23 cellular contexts compared by ENCODE assay signal in genomic region chr10:32629910-32630309, GRCh38.
"Had no signal": no experiment of that assay in that cellular context is flagged by ENCODE, and none has a peak within 500 bp of the region (broad histone marks: within the 10 kb centered on the region; RNA-seq: fewer than 3 reads in every experiment).

No MANE protein-coding gene starts in this region.

- H3K4me1 ChIP-seq: prostate gland, sigmoid colon, transverse colon had no signal

- H3K4me3 Mint-ChIP-seq: activated CD4-positive, alpha-beta T cell treated with anti-CD3 and anti-CD28 coated beads for 36 hours; activated CD8-positive, alpha-beta memory T cell treated with anti-CD3 and anti-CD28 coated beads, Interleukin-2, amount 10 ng/mL, durations not matched to agents 7 days and 5 days; activated CD8-positive, alpha-beta T cell treated with anti-CD3 and anti-CD28 coated beads, Interleukin-2, amount 10 ng/mL, durations not matched to agents 7 days and 5 days; central memory CD8-positive, alpha-beta T cell; natural killer cell; stimulated activated naive B cell treated with anti-CD40 and anti-IgM and Interleukin-4, amounts not matched to agents 10 μg/mL and 1 μg/mL and 100 μg/mL, for 72 hours; T-helper 2 cell treated with Interferon-gamma antibody and Interleukin-4, amounts not matched to agents 5 μg/mL and 100 μg/mL, for 36 hours had no signal

- H3K4me3 ChIP-seq: prostate gland, sigmoid colon, smooth muscle cell, transverse colon had no signal

- H3K27ac ChIP-seq: neutrophil, prostate gland, sigmoid colon, transverse colon had no signal

- H3K27me3 ChIP-seq: neutrophil, sigmoid colon, transverse colon had no signal

- H3K4me1 Mint-ChIP-seq: activated CD4-positive, alpha-beta T cell treated with anti-CD3 and anti-CD28 coated beads for 36 hours; activated CD8-positive, alpha-beta memory T cell treated with anti-CD3 and anti-CD28 coated beads, Interleukin-2, amount 10 ng/mL, durations not matched to agents 7 days and 5 days; central memory CD8-positive, alpha-beta T cell; natural killer cell; stimulated activated naive B cell treated with anti-CD40 and anti-IgM and Interleukin-4, amounts not matched to agents 10 μg/mL and 1 μg/mL and 100 μg/mL, for 72 hours had no signal

- H3K9me3 Mint-ChIP-seq: central memory CD8-positive, alpha-beta T cell had no signal

- H3K9me3 ChIP-seq: neutrophil, prostate gland, sigmoid colon, transverse colon had no signal

- H3K27ac Mint-ChIP-seq: activated CD4-positive, alpha-beta T cell treated with anti-CD3 and anti-CD28 coated beads for 36 hours; activated CD8-positive, alpha-beta memory T cell treated with anti-CD3 and anti-CD28 coated beads, Interleukin-2, amount 10 ng/mL, durations not matched to agents 7 days and 5 days; activated CD8-positive, alpha-beta T cell treated with anti-CD3 and anti-CD28 coated beads, Interleukin-2, amount 10 ng/mL, durations not matched to agents 7 days and 5 days; activated naive CD4-positive, alpha-beta T cell treated with anti-CD3 and anti-CD28 coated beads, Interleukin-2, amount 50 U/mL, for 72 hours; natural killer cell; stimulated activated naive B cell treated with anti-CD40 and anti-IgM and Interleukin-4, amounts not matched to agents 10 μg/mL and 1 μg/mL and 100 μg/mL, for 72 hours; T-helper 2 cell treated with Interferon-gamma antibody and Interleukin-4, amounts not matched to agents 5 μg/mL and 100 μg/mL, for 36 hours had no signal

- H3K27me3 Mint-ChIP-seq: activated CD4-positive, alpha-beta T cell treated with anti-CD3 and anti-CD28 coated beads for 36 hours; activated CD8-positive, alpha-beta memory T cell treated with anti-CD3 and anti-CD28 coated beads, Interleukin-2, amount 10 ng/mL, durations not matched to agents 7 days and 5 days; central memory CD8-positive, alpha-beta T cell; stimulated activated naive B cell treated with anti-CD40 and anti-IgM and Interleukin-4, amounts not matched to agents 10 μg/mL and 1 μg/mL and 100 μg/mL, for 72 hours had no signal

- H3K36me3 ChIP-seq: neutrophil, prostate gland, transverse colon had no signal

- DNase-seq: activated CD4-positive, alpha-beta T cell treated with anti-CD3 and anti-CD28 coated beads for 36 hours; activated CD4-positive, CD25-positive, alpha-beta regulatory T cell; activated CD8-positive, alpha-beta memory T cell treated with anti-CD3 and anti-CD28 coated beads, Interleukin-2, amount 10 ng/mL, durations not matched to agents 7 days and 5 days; activated CD8-positive, alpha-beta T cell treated with anti-CD3 and anti-CD28 coated beads, Interleukin-2, amount 10 ng/mL, durations not matched to agents 7 days and 5 days; activated naive CD4-positive, alpha-beta T cell; activated T-cell treated with anti-CD3 and anti-CD28 coated beads, Interleukin-2, amount 50 U/mL, for 48 hours; anterior cingulate cortex; dermis blood vessel endothelial cell; effector CD8-positive, alpha-beta T cell; natural killer cell; retina; sigmoid colon; stimulated activated CD4-positive, alpha-beta T cell treated with anti-CD3 and anti-CD28 coated beads, Interleukin-15, amount 100 ng/mL, for 24 hours; stimulated activated CD4-positive, alpha-beta T cell treated with anti-CD3 and anti-CD28 coated beads, Interleukin-2, amount 100 ng/mL, for 24 hours; stimulated activated naive B cell treated with anti-CD40 and anti-IgM and Interleukin-4, amounts not matched to agents 10 μg/mL and 1 μg/mL and 100 μg/mL, for 72 hours; T-helper 1 cell; transverse colon had no signal
